ENCODE assay signal across 8 cellular contexts in genomic region chr2:178241852-178242551, GRCh38. TPM values are rescaled to one million over a fixed set of nuclear protein-coding genes. Genes with fewer than 3 reads are reported as not detected.
A peak's percentile ranks its signal among the peaks of the same experiment; 100 is the strongest.
DNase-seq lines count a peak whose midpoint lies in the region; ATAC-seq and TF ChIP-seq lines count a peak whose summit lies in the region.

No MANE protein-coding gene starts in this region.

- no peaks in the 10 kb centered on the region for H3K9me3 Mint-ChIP-seq in HFFc6
- H3K9me3 Mint-ChIP-seq in progenitor cell of endocrine pancreas (ENCODE audit: low read depth), result no peaks in the 10 kb centered on the region

- peaks cover 48% of the 10 kb centered on the region for H3K4me1 Mint-ChIP-seq in HFFc6 (ENCODE audit: low read depth)
- peaks cover 4% of the 10 kb centered on the region for H3K4me1 Mint-ChIP-seq in progenitor cell of endocrine pancreas (ENCODE audit: low read depth)

- peak; percentile 87 for DNase-seq in HFFc6
- no peak for DNase-seq in RWPE2 (ENCODE audit: low spot score)
- DNase-seq in foreskin melanocyte, result peak; percentile 60
- no peak for DNase-seq in progenitor cell of endocrine pancreas (ENCODE audit: low spot score, unreplicated experiment)
- no peak for DNase-seq in NCI-H128 (lab: John Stamatoyannopoulos, UW; ENCODE audit: unreplicated experiment)
- no peak for DNase-seq in suprapubic skin (ENCODE audit: low spot score in 2 of 2)

- H3K27me3 Mint-ChIP-seq in HFFc6 (ENCODE audit: insufficient read depth), result no peaks in the 10 kb centered on the region
- H3K27me3 Mint-ChIP-seq in progenitor cell of endocrine pancreas, result no peaks in the 10 kb centered on the region

- H3K36me3 Mint-ChIP-seq in HFFc6 (ENCODE audit: low read depth), result no peaks in the 10 kb centered on the region
- no peaks in the 10 kb centered on the region for H3K36me3 Mint-ChIP-seq in progenitor cell of endocrine pancreas (ENCODE audit: insufficient read depth)

- peaks cover 27% of the 10 kb centered on the region for H3K4me1 ChIP-seq in RWPE2 (ENCODE audit: insufficient read depth, poor library complexity, severe bottlenecking)
- peaks cover 9% of the 10 kb centered on the region for H3K4me1 ChIP-seq in suprapubic skin

- TF ChIP-seq EP300 in suprapubic skin (IDR thresholded peaks at IDR 0.05), result no peak

- H3K9me3 ChIP-seq in RWPE2 (ENCODE audit: severe bottlenecking), result no peaks in the 10 kb centered on the region
- H3K9me3 ChIP-seq in suprapubic skin, result no peaks in the 10 kb centered on the region

- peak; percentile 78 for ATAC-seq in RWPE2 (ENCODE audit: low read depth)
- ATAC-seq in GM19463 (IDR thresholded peaks at IDR 0.05; ENCODE audit: unreplicated experiment), result no peak
- ATAC-seq in GM18870 (IDR thresholded peaks at IDR 0.05; ENCODE audit: unreplicated experiment), result no peak

- H3K36me3 ChIP-seq in RWPE2 (ENCODE audit: low read depth) (no peaks in the 10 kb centered on the region), suprapubic skin (no peaks in the 10 kb centered on the region)

- no peak overlapping the region for H3K4me3 ChIP-seq in RWPE2 (ENCODE audit: severe bottlenecking)
- H3K4me3 ChIP-seq in suprapubic skin, result no peak overlapping the region

- H3K27ac Mint-ChIP-seq in HFFc6 (peak overlapping the region; percentile 87), progenitor cell of endocrine pancreas (peak overlapping the region; percentile 30)

- peak overlapping the region; percentile 26 for H3K27ac ChIP-seq in RWPE2 (ENCODE audit: poor library complexity, severe bottlenecking)
- no peak overlapping the region for H3K27ac ChIP-seq in suprapubic skin

- no peak for TF ChIP-seq POLR2A in suprapubic skin (IDR thresholded peaks at IDR 0.05)

- H3K27me3 ChIP-seq in RWPE2 (ENCODE audit: insufficient read depth, poor library complexity, severe bottlenecking) (no peaks in the 10 kb centered on the region), suprapubic skin (no peaks in the 10 kb centered on the region)

- TF ChIP-seq CTCF in HFFc6 (IDR thresholded peaks at IDR 0.05) (no peak), RWPE2 (IDR thresholded peaks at IDR 0.05; ENCODE audit: poor library complexity, severe bottlenecking) (no peak), progenitor cell of endocrine pancreas (IDR thresholded peaks at IDR 0.05; ENCODE audit: unreplicated experiment) (no peak), suprapubic skin (IDR thresholded peaks at IDR 0.05) (no peak)

- whole genome bisulfite sequencing in suprapubic skin, result 27% methylated on average over 5 of the region's 5 CpGs

- peak overlapping the region; percentile 36 for H3K4me3 Mint-ChIP-seq in HFFc6
- no peak overlapping the region for H3K4me3 Mint-ChIP-seq in progenitor cell of endocrine pancreas (ENCODE audit: low read depth)

RNA-seq across cellular contexts. Expression of gene OSBPL6, which starts 47.7 kb away (rescaled TPM):
- 1 to 10 TPM; 2.4 to 7.5 (median 3.3) TPM for total RNA-seq in HFFc6 (2021; fragmentation: NEBNext Ultra II Directional; extraction: Animal tissue kit (Norgen Biotek cat#: 25700))
- total RNA-seq in progenitor cell of endocrine pancreas, result 2.0 and 2.4 TPM in 2 replicates
- total RNA-seq in suprapubic skin, result 10 to 100 TPM; 19.5 to 30.9 (median 23.9) TPM

Comparison
In these comparisons a context has a peak if more than half of its experiments do, and no peak if none do; other contexts are left out.
1. DNase-seq: peak in HFFc6 (single experiment) and foreskin melanocyte (single experiment); none in RWPE2 (single experiment), progenitor cell of endocrine pancreas (single experiment), NCI-H128 (single experiment) and suprapubic skin (0 of 2).